In genomic region chr11:1844221-1845094, GRCh38 we compare ENCODE assay signal across 10 cellular contexts. TPM values are rescaled to one million over a fixed set of nuclear protein-coding genes. Genes with fewer than 3 reads are reported as not detected.
A peak's percentile ranks its signal among the peaks of the same experiment; 100 is the strongest.
DNase-seq lines count a peak whose midpoint lies in the region; ATAC-seq, FAIRE-seq and TF ChIP-seq lines count a peak whose summit lies in the region.
"Had no signal": no experiment of that assay in that cellular context is flagged by ENCODE, and none has a peak within 500 bp of the region (broad histone marks: within the 10 kb centered on the region; RNA-seq: fewer than 3 reads in every experiment).

No MANE protein-coding gene starts in this region.

- peak overlapping the region; percentile 20; the same call in 1 of the 3 replicates for H3K27ac ChIP-seq in K562 (ENCODE audit: extremely low read depth, low read depth, low read length)
- no peak overlapping the region for H3K27ac ChIP-seq in thyroid gland

- CTCF ChIA-PET in K562 (lab: Yijun Ruan, JAX; ENCODE audit: low intra/inter-chr PET ratio): no interaction called here

- H3K9me3 ChIP-seq in K562 (replicated peaks; ENCODE audit: control insufficient read depth, insufficient read depth, low read depth, low read length) (no peaks in the 10 kb centered on the region), mucosa of descending colon (no peaks in the 10 kb centered on the region), thyroid gland (no peaks in the 10 kb centered on the region)

- H3K79me2 ChIP-seq in K562 (ENCODE audit: control insufficient read depth, insufficient read depth, low read length): no peaks in the 10 kb centered on the region

- peak; percentile 45; the same call in 1 of the 2 replicates for TF ChIP-seq EP300 in K562 (IDR thresholded peaks at IDR 0.05; ENCODE audit: low read length)

- no peaks in the 10 kb centered on the region for H3K36me3 ChIP-seq in K562 (ENCODE audit: control insufficient read depth, insufficient read depth, low read length)
- H3K36me3 ChIP-seq in mucosa of descending colon (ENCODE audit: low read depth): no peaks in the 10 kb centered on the region
- H3K36me3 ChIP-seq in thyroid gland: no peaks in the 10 kb centered on the region

- ATAC-seq in K562 (peak; percentile 91), mucosa of descending colon (peak; percentile 78), HG03139 (IDR thresholded peaks at IDR 0.05; ENCODE audit: unreplicated experiment) (no peak), HG03097 (IDR thresholded peaks at IDR 0.05; ENCODE audit: low FRiP score, unreplicated experiment) (no peak)

- TF ChIP-seq CTCF in K562 (IDR thresholded peaks at IDR 0.05 in 2 of 3, conservative IDR thresholded peaks at IDR 0.05 in 1 of 3; ENCODE audit: insufficient read depth in 2 of 3, low read depth in 1 of 3, low read length in 3 of 3) (no peak), mucosa of descending colon (IDR thresholded peaks at IDR 0.05) (no peak), thyroid gland (IDR thresholded peaks at IDR 0.05) (no peak)

- no peaks in the 10 kb centered on the region for H3K9me1 ChIP-seq in K562 (ENCODE audit: control insufficient read depth, insufficient read depth, low read length)

- POLR2A ChIA-PET in K562 (lab: Yijun Ruan, JAX): no interaction called here

- no peaks in the 10 kb centered on the region for H3K36me3 Mint-ChIP-seq in T-helper 1 cell treated with Interleukin-12 subunit alpha and Interleukin-12 subunit beta and Interleukin-4 antibody, amounts not matched to agents 30 μg/mL and 1 μg/mL, for 36 hours (ENCODE audit: low read depth)

- H3K4me3 ChIP-seq in K562 (no peak overlapping the region), mucosa of descending colon (no peak overlapping the region), thyroid gland (replicated peaks in 1 of 3) (no peak overlapping the region)

- H2AFZ ChIP-seq in K562 (ENCODE audit: low read depth, low read length): peak overlapping the region; percentile 86

- in situ Hi-C loops in K562 (cut with MboI): no loop called here

- no peaks in the 10 kb centered on the region for H3K9me3 Mint-ChIP-seq in T-helper 1 cell treated with Interleukin-12 subunit alpha and Interleukin-12 subunit beta and Interleukin-4 antibody, amounts not matched to agents 30 μg/mL and 1 μg/mL, for 36 hours

- DNase-seq in AML-193 (lab: John Stamatoyannopoulos, UW) (peak; percentile 59 to 61), K562 (ENCODE audit: extremely low read depth in 1 of 4, low spot score in 3 of 4) (peak; percentile 86 to 88 (median 87)), mucosa of descending colon (peak; percentile 35 to 85 (median 56)), thyroid gland (no peak), NCI-H774 (lab: John Stamatoyannopoulos, UW) (no peak)
- DNase-seq: NCI-H510A treated with DMSO at 0.1 percent for 48 hours had no signal

- intact Hi-C loops in K562 (cut with micrococcal nuclease): no loop called here
- intact Hi-C loops in mucosa of descending colon (cut with DNase I, micrococcal nuclease): no loop called here
- intact Hi-C loops in thyroid gland (cut with DNase I): no loop called here

- H3K27ac Mint-ChIP-seq in T-helper 1 cell treated with Interleukin-12 subunit alpha and Interleukin-12 subunit beta and Interleukin-4 antibody, amounts not matched to agents 30 μg/mL and 1 μg/mL, for 36 hours: peak overlapping the region; percentile 88

- no TSS peak for BruUV-seq in K562 (replicated peaks; lab: Mats Ljungman, UMichigan)

- peaks cover 30% of the 10 kb centered on the region for H3K4me1 Mint-ChIP-seq in T-helper 1 cell treated with Interleukin-12 subunit alpha and Interleukin-12 subunit beta and Interleukin-4 antibody, amounts not matched to agents 30 μg/mL and 1 μg/mL, for 36 hours (ENCODE audit: low read depth)

- peak overlapping the region; percentile 74 for H3K4me3 Mint-ChIP-seq in T-helper 1 cell treated with Interleukin-12 subunit alpha and Interleukin-12 subunit beta and Interleukin-4 antibody, amounts not matched to agents 30 μg/mL and 1 μg/mL, for 36 hours

- peak overlapping the region in 1 of 2 experiments; percentile 81; a peak in 2 of 4 replicates for H3K9ac ChIP-seq in K562 (ENCODE audit: insufficient read depth in 1 of 2, low read depth in 2 of 2, low read length in 2 of 2)

- 10% methylated on average over 18 of the region's 23 CpGs for WGBS in K562 (ENCODE audit: insufficient coverage, low coverage, missing lambda C conversion rate)
- 44 to 54% methylated on average over 21 to 22 of the region's 23 CpGs for WGBS in thyroid gland, 2 donors

- H3K4me2 ChIP-seq in K562 (ENCODE audit: insufficient read depth, low read length): peak overlapping the region; percentile 61

- H3K27me3 ChIP-seq in K562 (ENCODE audit: control insufficient read depth in 2 of 2, insufficient read depth in 2 of 2, low read length in 2 of 2) (peaks cover 0 to 59% of the 10 kb centered on the region in 2 experiments; a peak in 3 of 5 replicates), thyroid gland (no peaks in the 10 kb centered on the region)

- H3K4me1 ChIP-seq in K562 (replicated peaks in 1 of 2; ENCODE audit: control insufficient read depth in 2 of 2, insufficient read depth in 2 of 2, low read length in 2 of 2) (peaks cover 9 to 65% of the 10 kb centered on the region in 2 experiments; a peak in 4 of 5 replicates), mucosa of descending colon (ENCODE audit: low read depth) (no peaks in the 10 kb centered on the region), thyroid gland (peaks cover 0 to 9% of the 10 kb centered on the region in 2 donors)

- no peaks in the 10 kb centered on the region; the same call in 1 of the 2 replicates for H4K20me1 ChIP-seq in K562 (replicated peaks; ENCODE audit: control insufficient read depth, insufficient read depth, low read length)

- FAIRE-seq in K562 (lab: Jason Lieb, UNC): peak; percentile 99
- FAIRE-seq: H1 had no signal

- H3K27me3 Mint-ChIP-seq in T-helper 1 cell treated with Interleukin-12 subunit alpha and Interleukin-12 subunit beta and Interleukin-4 antibody, amounts not matched to agents 30 μg/mL and 1 μg/mL, for 36 hours (ENCODE audit: low read depth): peaks cover 8% of the 10 kb centered on the region

- TF ChIP-seq RAD21 in K562 (CRISPR knock-in tag; conservative IDR thresholded peaks at IDR 0.05 in 1 of 2, IDR thresholded peaks at IDR 0.05 in 1 of 2): no peak

- TF ChIP-seq POLR2A in K562 (conservative IDR thresholded peaks at IDR 0.05) (no peak), thyroid gland (IDR thresholded peaks at IDR 0.05) (no peak)

RNA-seq across cellular contexts. Expression of gene TNNI2, which starts 5.7 kb away (rescaled TPM):
- total RNA-seq in K562 (2011; cell fraction: chromatin; rRNA removed; ENCODE audit: low replicate concordance): not detected in 2 replicates
- total RNA-seq in K562 (2011; cell fraction: nucleolus; rRNA removed): not detected in 2 replicates
- total RNA-seq in K562 (2011; cell fraction: nucleoplasm; rRNA removed): not detected in 2 replicates
- total RNA-seq in K562 (2014; rRNA removed): not detected in 2 replicates
- not detected in 2 replicates for total RNA-seq in K562 (2014; rRNA removed; fragmentation: Illumina TruSeq; extraction: Trizol)
- total RNA-seq in K562 (2015; rRNA removed; fragmentation: Illumina TruSeq; extraction: Trizol): not detected in 2 replicates
- total RNA-seq in K562 (2021): not detected in 2 replicates
- not detected in 2 replicates for polyA plus RNA-seq in K562 (2011; rRNA removed)
- polyA plus RNA-seq in K562 (2011; cell fraction: cytosol; rRNA removed): 0.13 TPM in 1 of 2 replicates, not detected in the other
- 0.32 TPM in 1 of 2 replicates, not detected in the other for polyA plus RNA-seq in K562 (2011; cell fraction: nucleus; rRNA removed)
- polyA plus RNA-seq in K562 (2012): not detected in 2 replicates
- polyA plus RNA-seq in K562 (2014; fragmentation: Illumina TruSeq; extraction: Trizol): not detected in 2 replicates
- not detected for polyA plus RNA-seq in K562 (2014; fragmentation: Nextera tagmentation; extraction: Ambion mirVana)
- polyA plus RNA-seq in K562 (2014; rRNA removed): not detected in 2 replicates
- polyA minus RNA-seq in K562 (2011; rRNA and poly(A)+ RNA removed): not detected in 2 replicates
- not detected in 2 replicates for polyA minus RNA-seq in K562 (2011; cell fraction: cytosol; rRNA and poly(A)+ RNA removed)
- polyA minus RNA-seq in K562 (2011; cell fraction: nucleus; rRNA and poly(A)+ RNA removed): not detected in 2 replicates
- under 1 TPM in 1 of 3 donors, not detected in 2; 0.46 TPM for total RNA-seq in mucosa of descending colon
- not detected for total RNA-seq in thyroid gland
- total RNA-seq: H1 had no signal
- polyA plus RNA-seq: H1 had no signal

RNA-seq across cellular contexts. Expression of gene LSP1, which starts 8.4 kb away (rescaled TPM):
- total RNA-seq in K562 (2011; cell fraction: chromatin; rRNA removed; ENCODE audit: low replicate concordance): 0.23 TPM in 1 of 2 replicates, not detected in the other
- total RNA-seq in K562 (2011; cell fraction: nucleolus; rRNA removed): not detected in 2 replicates
- not detected in 2 replicates for total RNA-seq in K562 (2011; cell fraction: nucleoplasm; rRNA removed)
- total RNA-seq in K562 (2014; rRNA removed) (0.08 and 1.2 TPM in 2 replicates), K562 (2014; rRNA removed; fragmentation: Illumina TruSeq; extraction: Trizol) (not detected in 2 replicates), K562 (2015; rRNA removed; fragmentation: Illumina TruSeq; extraction: Trizol) (0.65 TPM in 1 of 2 replicates, not detected in the other), K562 (2021) (0.73 and 1.1 TPM in 2 replicates), mucosa of descending colon (10 to 100 TPM; 18.5 to 32.2 (median 23.6) TPM), thyroid gland (10 to 100 TPM in 2 of 4 donors, 1 to 10 TPM in 2; 6.7 to 26.1 (median 10.5) TPM)
- polyA plus RNA-seq in K562 (2011; rRNA removed) (0.28 and 0.45 TPM in 2 replicates), K562 (2014; fragmentation: Illumina TruSeq; extraction: Trizol) (2.9 TPM in 1 of 2 replicates, not detected in the other), K562 (2014; fragmentation: Nextera tagmentation; extraction: Ambion mirVana) (under 1 TPM in 1 of 2 experiments, not detected in 1; 0.38 TPM), K562 (2014; rRNA removed) (0.08 TPM in 1 of 2 replicates, not detected in the other)
- polyA plus RNA-seq in K562 (2011; cell fraction: cytosol; rRNA removed): 0.28 and 0.37 TPM in 2 replicates
- polyA plus RNA-seq in K562 (2011; cell fraction: nucleus; rRNA removed): 0.26 and 0.60 TPM in 2 replicates
- polyA plus RNA-seq in K562 (2012): 0.05 and 0.57 TPM in 2 replicates
- 0.15 TPM in 1 of 2 replicates, not detected in the other for polyA minus RNA-seq in K562 (2011; rRNA and poly(A)+ RNA removed)
- polyA minus RNA-seq in K562 (2011; cell fraction: cytosol; rRNA and poly(A)+ RNA removed): not detected in 2 replicates
- 0.11 TPM in 1 of 2 replicates, not detected in the other for polyA minus RNA-seq in K562 (2011; cell fraction: nucleus; rRNA and poly(A)+ RNA removed)
- total RNA-seq: H1 had no signal

RNA-seq across cellular contexts. Expression of gene SYT8, which starts 9.7 kb away (rescaled TPM):
- not detected in 2 replicates for total RNA-seq in K562 (2011; cell fraction: chromatin; rRNA removed; ENCODE audit: low replicate concordance)
- total RNA-seq in K562 (2011; cell fraction: nucleolus; rRNA removed): not detected in 2 replicates
- total RNA-seq in K562 (2011; cell fraction: nucleoplasm; rRNA removed): not detected in 2 replicates
- not detected in 2 replicates for total RNA-seq in K562 (2014; rRNA removed)
- total RNA-seq in K562 (2014; rRNA removed; fragmentation: Illumina TruSeq; extraction: Trizol): not detected in 2 replicates
- total RNA-seq in K562 (2015; rRNA removed; fragmentation: Illumina TruSeq; extraction: Trizol): not detected in 2 replicates
- not detected in 2 replicates for total RNA-seq in K562 (2021)
- not detected in 2 replicates for polyA plus RNA-seq in K562 (2011; rRNA removed)
- not detected in 2 replicates for polyA plus RNA-seq in K562 (2011; cell fraction: cytosol; rRNA removed)
- polyA plus RNA-seq in K562 (2011; cell fraction: nucleus; rRNA removed): not detected in 2 replicates
- not detected in 2 replicates for polyA plus RNA-seq in K562 (2012)
- polyA plus RNA-seq in K562 (2014; fragmentation: Illumina TruSeq; extraction: Trizol): not detected in 2 replicates
- polyA plus RNA-seq in K562 (2014; fragmentation: Nextera tagmentation; extraction: Ambion mirVana): not detected
- not detected in 2 replicates for polyA plus RNA-seq in K562 (2014; rRNA removed)
- not detected in 2 replicates for polyA minus RNA-seq in K562 (2011; rRNA and poly(A)+ RNA removed)
- polyA minus RNA-seq in K562 (2011; cell fraction: cytosol; rRNA and poly(A)+ RNA removed): not detected in 2 replicates
- polyA minus RNA-seq in K562 (2011; cell fraction: nucleus; rRNA and poly(A)+ RNA removed): not detected in 2 replicates
- total RNA-seq in mucosa of descending colon: 1 to 10 TPM in 2 of 3 donors, under 1 TPM in 1; 0.98 to 2.4 (median 2.1) TPM
- total RNA-seq in thyroid gland: not detected
- total RNA-seq: H1 had no signal
- polyA plus RNA-seq: H1 had no signal

RNA-seq across cellular contexts. Expression of gene PRR33, which starts 47.2 kb away (rescaled TPM):
- not detected in 2 replicates for total RNA-seq in K562 (2011; cell fraction: chromatin; rRNA removed; ENCODE audit: low replicate concordance)
- total RNA-seq in K562 (2011; cell fraction: nucleolus; rRNA removed): not detected in 2 replicates
- not detected in 2 replicates for total RNA-seq in K562 (2011; cell fraction: nucleoplasm; rRNA removed)
- not detected in 2 replicates for total RNA-seq in K562 (2014; rRNA removed)
- total RNA-seq in K562 (2014; rRNA removed; fragmentation: Illumina TruSeq; extraction: Trizol): not detected in 2 replicates
- not detected in 2 replicates for total RNA-seq in K562 (2015; rRNA removed; fragmentation: Illumina TruSeq; extraction: Trizol)
- total RNA-seq in K562 (2021): not detected in 2 replicates
- not detected in 2 replicates for polyA plus RNA-seq in K562 (2011; rRNA removed)
- not detected in 2 replicates for polyA plus RNA-seq in K562 (2011; cell fraction: cytosol; rRNA removed)
- not detected in 2 replicates for polyA plus RNA-seq in K562 (2011; cell fraction: nucleus; rRNA removed)
- not detected in 2 replicates for polyA plus RNA-seq in K562 (2012)
- polyA plus RNA-seq in K562 (2014; fragmentation: Illumina TruSeq; extraction: Trizol): not detected in 2 replicates
- not detected for polyA plus RNA-seq in K562 (2014; fragmentation: Nextera tagmentation; extraction: Ambion mirVana)
- polyA plus RNA-seq in K562 (2014; rRNA removed): not detected in 2 replicates
- not detected in 2 replicates for polyA minus RNA-seq in K562 (2011; rRNA and poly(A)+ RNA removed)
- polyA minus RNA-seq in K562 (2011; cell fraction: cytosol; rRNA and poly(A)+ RNA removed): not detected in 2 replicates
- not detected in 2 replicates for polyA minus RNA-seq in K562 (2011; cell fraction: nucleus; rRNA and poly(A)+ RNA removed)
- total RNA-seq in mucosa of descending colon: not detected
- total RNA-seq in thyroid gland: not detected
- total RNA-seq: H1 had no signal

Comparison
In these comparisons a context has a peak if more than half of its experiments do, and no peak if none do; other contexts are left out.
1. DNase-seq: peak in AML-193 (2 of 2), K562 (4 of 4) and mucosa of descending colon (3 of 3); none in thyroid gland (0 of 2) and NCI-H774 (single experiment).
2. ATAC-seq: peak in K562 (single experiment) and mucosa of descending colon (single experiment); none in HG03139 (single experiment) and HG03097 (single experiment).